8 cellular contexts compared by ENCODE assay signal in the genomic region with DNA sequence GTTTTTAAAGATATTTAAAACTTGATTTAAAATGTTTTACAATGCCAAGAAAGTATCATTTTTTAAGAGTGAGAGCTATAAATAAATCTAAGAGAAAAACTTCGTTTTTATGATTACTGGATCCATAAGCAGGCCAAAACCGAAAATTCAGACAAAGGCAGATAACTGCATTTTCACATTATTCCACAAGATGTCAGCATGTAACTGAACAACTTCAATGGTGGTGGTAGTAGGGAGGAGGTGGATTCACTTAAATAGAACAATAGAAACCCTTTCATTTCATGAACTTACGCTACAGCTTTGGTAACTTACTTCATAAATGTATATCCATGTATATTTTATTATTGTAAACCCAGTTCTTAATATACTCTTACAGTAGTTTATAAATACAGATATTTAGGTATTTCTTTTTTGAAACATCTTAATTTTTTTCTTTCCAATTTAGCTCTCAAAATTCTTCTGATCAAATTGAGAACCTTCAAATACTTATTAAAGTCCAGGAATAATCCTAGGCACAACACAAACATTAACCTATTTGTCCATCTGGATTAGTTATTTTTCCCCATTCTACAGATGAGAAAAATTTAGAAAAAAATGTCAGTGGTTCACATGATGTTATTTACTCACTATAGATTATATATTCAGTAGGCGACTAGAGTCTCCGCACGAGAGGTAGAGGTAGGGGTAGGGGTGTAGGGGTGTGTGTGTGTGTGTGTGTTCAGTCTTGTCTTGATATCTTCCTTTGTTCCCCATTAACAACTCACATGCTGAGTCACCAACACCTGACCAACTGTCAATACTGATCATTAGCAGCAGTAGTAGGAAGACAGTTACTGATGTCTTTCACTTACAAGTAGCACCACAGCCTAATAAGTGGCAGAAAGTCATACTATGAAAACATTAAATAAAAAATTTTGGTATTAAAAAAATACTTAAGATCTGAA.
DNase-seq lines count a peak whose midpoint lies in the region; ATAC-seq, FAIRE-seq and TF ChIP-seq lines count a peak whose summit lies in the region.

No MANE protein-coding gene starts in this region.

- POLR2A ChIA-PET in A549 (lab: Yijun Ruan, JAX), result no interaction called here
- POLR2A ChIA-PET in naive thymus-derived CD8-positive, alpha-beta T cell (lab: Charles Lee), result interaction anchor here (0.5 to 2.1 kb wide), 3 partner anchors 132 to 155 kb away, joined by 3 to 11 read pairs (median 3); no protein-coding TSS in a partner anchor

- WGBS in A549 (ENCODE audit: missing lambda C conversion rate), result 44% methylated on average over 6 of the region's 6 CpGs

- H3K27me3 Mint-ChIP-seq in naive thymus-derived CD8-positive, alpha-beta T cell, result no peaks in the 10 kb centered on the region

- FAIRE-seq in A549 (lab: Jason Lieb, UNC) (no peak), GM12892 (lab: Jason Lieb, UNC) (no peak)

- CTCF ChIA-PET in A549 (lab: Yijun Ruan, JAX), result interaction anchor here (0.6 to 6.1 kb wide), 38 partner anchors 9 to 437 kb away, joined by 3 to 113 read pairs (median 4); no protein-coding TSS in a partner anchor

- H3K9me3 ChIP-seq in A549, result no peaks in the 10 kb centered on the region

- H3K4me3 ChIP-seq in A549, result no peak overlapping the region

- H3K36me3 Mint-ChIP-seq in naive thymus-derived CD8-positive, alpha-beta T cell, result no peaks in the 10 kb centered on the region

- peak overlapping the region; percentile 61 to 78 for H3K27ac ChIP-seq in A549

- no peaks in the 10 kb centered on the region for H3K9me3 Mint-ChIP-seq in naive thymus-derived CD8-positive, alpha-beta T cell

- H3K4me3 Mint-ChIP-seq in naive thymus-derived CD8-positive, alpha-beta T cell, result no peak overlapping the region

- TF ChIP-seq CTCF in A549 (IDR thresholded peaks at IDR 0.05), result peak; percentile 84
- peak; percentile 59 for TF ChIP-seq CTCF in GM12872 (IDR thresholded peaks at IDR 0.05; ENCODE audit: insufficient read depth, low read depth, low read length)

- H3K4me2 ChIP-seq in A549, result peak overlapping the region; percentile 33

- no peak overlapping the region for H3K27ac Mint-ChIP-seq in naive thymus-derived CD8-positive, alpha-beta T cell

- TF ChIP-seq EP300 in A549 (IDR thresholded peaks at IDR 0.05), result no peak

- peaks cover 0 to 4% (median 0%) of the 10 kb centered on the region in 4 donors for H3K4me1 Mint-ChIP-seq in naive thymus-derived CD8-positive, alpha-beta T cell

- DNase-seq in A549 (ENCODE audit: low read depth in 1 of 2, low spot score in 1 of 2) (peak; percentile 35 to 76), NCI-H128 (lab: John Stamatoyannopoulos, UW; ENCODE audit: unreplicated experiment) (peak; percentile 1), SKM-1 (lab: John Stamatoyannopoulos, UW; ENCODE audit: unreplicated experiment) (peak; percentile 38), GM12892 (ENCODE audit: insufficient read length) (no peak)
- DNase-seq in naive thymus-derived CD8-positive, alpha-beta T cell, result peak in 6 of 10 donors; percentile 20 to 76 (median 62)

- TF ChIP-seq RAD21 in A549 (conservative IDR thresholded peaks at IDR 0.05 in 1 of 2, IDR thresholded peaks at IDR 0.05 in 1 of 2), result peak; percentile 92 to 93

- ATAC-seq in A549, result peak; percentile 81 to 82
- ATAC-seq in HG02759 (IDR thresholded peaks at IDR 0.05; ENCODE audit: unreplicated experiment), result peak; percentile 56
- peak; percentile 72 for ATAC-seq in esophagus mucosa
- peak; percentile 83 to 90 for ATAC-seq in naive thymus-derived CD8-positive, alpha-beta T cell

- peaks cover 16% of the 10 kb centered on the region for H3K4me1 ChIP-seq in A549

- no peak for TF ChIP-seq POLR2A in A549 (IDR thresholded peaks at IDR 0.05; ENCODE audit: low read length)
- TF ChIP-seq POLR2A in GM12892 (IDR thresholded peaks at IDR 0.05; ENCODE audit: low read depth, low read length), result no peak

TF ChIP-seq in A549, 52 proteins besides CTCF, POLR2A, EP300 and RAD21:
- TF ChIP-seq CBX2 (IDR thresholded peaks at IDR 0.05; ENCODE audit: borderline replicate concordance, low read depth), result no peak
- TF ChIP-seq ZSCAN20 (CRISPR knock-in tag; IDR thresholded peaks at IDR 0.05), result no peak
- peak; percentile 95 for TF ChIP-seq SMC3 (IDR thresholded peaks at IDR 0.05)
- TF ChIP-seq, protein P1, sequence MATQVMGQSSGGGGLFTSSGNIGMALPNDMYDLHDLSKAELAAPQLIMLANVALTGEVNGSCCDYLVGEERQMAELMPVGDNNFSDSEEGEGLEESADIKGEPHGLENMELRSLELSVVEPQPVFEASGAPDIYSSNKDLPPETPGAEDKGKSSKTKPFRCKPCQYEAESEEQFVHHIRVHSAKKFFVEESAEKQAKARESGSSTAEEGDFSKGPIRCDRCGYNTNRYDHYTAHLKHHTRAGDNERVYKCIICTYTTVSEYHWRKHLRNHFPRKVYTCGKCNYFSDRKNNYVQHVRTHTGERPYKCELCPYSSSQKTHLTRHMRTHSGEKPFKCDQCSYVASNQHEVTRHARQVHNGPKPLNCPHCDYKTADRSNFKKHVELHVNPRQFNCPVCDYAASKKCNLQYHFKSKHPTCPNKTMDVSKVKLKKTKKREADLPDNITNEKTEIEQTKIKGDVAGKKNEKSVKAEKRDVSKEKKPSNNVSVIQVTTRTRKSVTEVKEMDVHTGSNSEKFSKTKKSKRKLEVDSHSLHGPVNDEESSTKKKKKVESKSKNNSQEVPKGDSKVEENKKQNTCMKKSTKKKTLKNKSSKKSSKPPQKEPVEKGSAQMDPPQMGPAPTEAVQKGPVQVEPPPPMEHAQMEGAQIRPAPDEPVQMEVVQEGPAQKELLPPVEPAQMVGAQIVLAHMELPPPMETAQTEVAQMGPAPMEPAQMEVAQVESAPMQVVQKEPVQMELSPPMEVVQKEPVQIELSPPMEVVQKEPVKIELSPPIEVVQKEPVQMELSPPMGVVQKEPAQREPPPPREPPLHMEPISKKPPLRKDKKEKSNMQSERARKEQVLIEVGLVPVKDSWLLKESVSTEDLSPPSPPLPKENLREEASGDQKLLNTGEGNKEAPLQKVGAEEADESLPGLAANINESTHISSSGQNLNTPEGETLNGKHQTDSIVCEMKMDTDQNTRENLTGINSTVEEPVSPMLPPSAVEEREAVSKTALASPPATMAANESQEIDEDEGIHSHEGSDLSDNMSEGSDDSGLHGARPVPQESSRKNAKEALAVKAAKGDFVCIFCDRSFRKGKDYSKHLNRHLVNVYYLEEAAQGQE (IDR thresholded peaks at IDR 0.05), result no peak
- TF ChIP-seq, protein P2, sequence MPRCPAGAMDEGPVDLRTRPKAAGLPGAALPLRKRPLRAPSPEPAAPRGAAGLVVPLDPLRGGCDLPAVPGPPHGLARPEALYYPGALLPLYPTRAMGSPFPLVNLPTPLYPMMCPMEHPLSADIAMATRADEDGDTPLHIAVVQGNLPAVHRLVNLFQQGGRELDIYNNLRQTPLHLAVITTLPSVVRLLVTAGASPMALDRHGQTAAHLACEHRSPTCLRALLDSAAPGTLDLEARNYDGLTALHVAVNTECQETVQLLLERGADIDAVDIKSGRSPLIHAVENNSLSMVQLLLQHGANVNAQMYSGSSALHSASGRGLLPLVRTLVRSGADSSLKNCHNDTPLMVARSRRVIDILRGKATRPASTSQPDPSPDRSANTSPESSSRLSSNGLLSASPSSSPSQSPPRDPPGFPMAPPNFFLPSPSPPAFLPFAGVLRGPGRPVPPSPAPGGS (IDR thresholded peaks at IDR 0.05), result no peak
